In the genomic region with DNA sequence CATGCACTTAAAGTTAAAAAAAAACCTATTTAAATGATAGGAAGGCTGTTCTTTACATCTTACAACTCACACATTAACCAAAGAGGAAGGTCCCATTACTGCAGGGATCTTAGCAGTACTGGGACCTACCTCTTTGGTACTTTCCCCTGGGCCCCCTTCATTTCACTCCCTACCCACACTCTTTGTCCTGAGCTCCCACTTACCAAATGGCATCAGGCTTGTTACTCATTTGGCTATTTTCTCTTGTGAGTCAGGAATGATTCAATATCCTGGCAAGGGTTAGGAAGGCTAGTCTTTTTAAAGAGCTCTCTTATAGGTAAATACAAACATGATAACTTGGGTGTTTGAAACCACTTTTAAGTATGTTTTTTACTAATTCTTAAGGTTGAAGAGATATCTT, we compare ENCODE assay signal across 12 cellular contexts.
DNase-seq lines count a peak whose midpoint lies in the region; ATAC-seq and TF ChIP-seq lines count a peak whose summit lies in the region.
"Had no signal": no experiment of that assay in that cellular context is flagged by ENCODE, and none has a peak within 500 bp of the region (broad histone marks: within the 10 kb centered on the region; RNA-seq: fewer than 3 reads in every experiment).

No MANE protein-coding gene starts in this region.

- no peaks in the 10 kb centered on the region for H3K36me3 ChIP-seq in fibroblast of lung (ENCODE audit: control insufficient read depth, insufficient read depth, low read length)
- H3K36me3 ChIP-seq: BLaER1 treated with 17β-estradiol and CSF1 and Interleukin-3, amounts not matched to agents 10 nM and 100 nM had no signal

- H3K4me1 ChIP-seq in fibroblast of lung (ENCODE audit: control insufficient read depth, extremely low read depth, insufficient read depth, low read length): peaks cover 5% of the 10 kb centered on the region

- no peaks in the 10 kb centered on the region for H3K9me3 ChIP-seq in fibroblast of lung (ENCODE audit: control insufficient read depth, insufficient read depth, low read depth, low read length)
- H3K9me3 ChIP-seq: BLaER1 treated with 17β-estradiol and CSF1 and Interleukin-3, amounts not matched to agents 10 nM and 100 nM had no signal

- peak overlapping the region; percentile 42 for H3K4me3 Mint-ChIP-seq in activated CD4-positive, alpha-beta T cell treated with anti-CD3 and anti-CD28 coated beads, Interleukin-2, amount 10 ng/mL, durations not matched to agents 24 days and 14 days
- H3K4me3 Mint-ChIP-seq: naive B cell had no signal

- no peak for TF ChIP-seq CTCF in fibroblast of lung (conservative IDR thresholded peaks at IDR 0.05 in 1 of 2, IDR thresholded peaks at IDR 0.05 in 1 of 2; ENCODE audit: low read depth in 1 of 2, low read length in 2 of 2)

- H3K27me3 Mint-ChIP-seq in activated CD4-positive, alpha-beta T cell treated with anti-CD3 and anti-CD28 coated beads, Interleukin-2, amount 10 ng/mL, durations not matched to agents 24 days and 14 days: no peaks in the 10 kb centered on the region

- peak overlapping the region; percentile 70 for H3K27ac ChIP-seq in fibroblast of lung (ENCODE audit: insufficient read depth, low read length)
- H3K27ac ChIP-seq: BLaER1 treated with 17β-estradiol and CSF1 and Interleukin-3, amounts not matched to agents 10 nM and 100 nM had no signal

- no peaks in the 10 kb centered on the region for H3K27me3 ChIP-seq in fibroblast of lung (ENCODE audit: control insufficient read depth, insufficient read depth, low read length)
- H3K27me3 ChIP-seq: BLaER1 treated with 17β-estradiol and CSF1 and Interleukin-3, amounts not matched to agents 10 nM and 100 nM had no signal

- intact Hi-C loops in activated CD4-positive, alpha-beta T cell treated with anti-CD3 and anti-CD28 coated beads, Interleukin-2, amount 10 ng/mL, durations not matched to agents 24 days and 14 days (cut with micrococcal nuclease): loop anchor here (1.0 to 10.0 kb wide), 6 partner anchors 14 to 434 kb away; a partner anchor contains a TSS

- H4K20me1 ChIP-seq in fibroblast of lung (ENCODE audit: control insufficient read depth, extremely low read depth, insufficient read depth, low read length): no peaks in the 10 kb centered on the region
- H4K20me1 ChIP-seq: BLaER1 treated with 17β-estradiol and CSF1 and Interleukin-3, amounts not matched to agents 10 nM and 100 nM had no signal

- no peaks in the 10 kb centered on the region for H3K36me3 Mint-ChIP-seq in activated CD4-positive, alpha-beta T cell treated with anti-CD3 and anti-CD28 coated beads, Interleukin-2, amount 10 ng/mL, durations not matched to agents 24 days and 14 days (ENCODE audit: low read depth)
- H3K36me3 Mint-ChIP-seq: naive B cell had no signal

- H3K4me3 ChIP-seq in fibroblast of lung (replicated peaks in 1 of 4; ENCODE audit: control extremely low read depth in 1 of 4, insufficient read depth in 1 of 4, low read depth in 3 of 4, low read length in 4 of 4): no peak overlapping the region
- H3K4me3 ChIP-seq: BLaER1 treated with 17β-estradiol and CSF1 and Interleukin-3, amounts not matched to agents 10 nM and 100 nM had no signal

- H2AFZ ChIP-seq in fibroblast of lung (ENCODE audit: low read length): no peak overlapping the region

- ATAC-seq in HG02588 (IDR thresholded peaks at IDR 0.05; ENCODE audit: unreplicated experiment) (no peak), HG03135 (IDR thresholded peaks at IDR 0.05; ENCODE audit: unreplicated experiment) (no peak)

- H3K79me2 ChIP-seq in fibroblast of lung (ENCODE audit: control insufficient read depth, insufficient read depth, low read length): no peaks in the 10 kb centered on the region

- H3K9ac ChIP-seq in fibroblast of lung (ENCODE audit: insufficient read depth, low read length): no peak overlapping the region
- H3K9ac ChIP-seq: BLaER1 treated with 17β-estradiol and CSF1 and Interleukin-3, amounts not matched to agents 10 nM and 100 nM had no signal

- H3K27ac Mint-ChIP-seq in activated CD4-positive, alpha-beta T cell treated with anti-CD3 and anti-CD28 coated beads, Interleukin-2, amount 10 ng/mL, durations not matched to agents 24 days and 14 days: peak overlapping the region; percentile 87
- H3K27ac Mint-ChIP-seq: naive B cell had no signal

- no peaks in the 10 kb centered on the region for H3K9me3 Mint-ChIP-seq in activated CD4-positive, alpha-beta T cell treated with anti-CD3 and anti-CD28 coated beads, Interleukin-2, amount 10 ng/mL, durations not matched to agents 24 days and 14 days
- H3K9me3 Mint-ChIP-seq: naive B cell had no signal

- peaks cover 45% of the 10 kb centered on the region for H3K4me1 Mint-ChIP-seq in activated CD4-positive, alpha-beta T cell treated with anti-CD3 and anti-CD28 coated beads, Interleukin-2, amount 10 ng/mL, durations not matched to agents 24 days and 14 days
- H3K4me1 Mint-ChIP-seq: naive B cell had no signal

- no peak for DNase-seq in activated CD4-positive, alpha-beta T cell treated with anti-CD3 and anti-CD28 coated beads, Interleukin-2, amount 10 ng/mL, durations not matched to agents 24 days and 14 days
- DNase-seq in activated CD4-positive, alpha-beta T cell treated with anti-CD3 and anti-CD28 coated beads for 4 hours: no peak
- DNase-seq in RPMI7951 (ENCODE audit: low read depth): peak; percentile 83
- DNase-seq in fibroblast of lung (ENCODE audit: low read depth in 2 of 2): peak; percentile 95 to 96
- peak; percentile 11 for DNase-seq in stimulated activated CD8-positive, alpha-beta memory T cell treated with anti-CD3 and anti-CD28 coated beads, Interleukin-12 subunit alpha, Interleukin-12 subunit beta, amount 100 ng/mL, for 24 hours (ENCODE audit: extremely low read depth)
- DNase-seq in NCI-H187 treated with DMSO at 0.1 percent for 48 hours (lab: John Stamatoyannopoulos, UW): no peak
- DNase-seq: effector CD8-positive, alpha-beta T cell; naive B cell; T-helper 9 cell had no signal

- no peak overlapping the region for H3K4me2 ChIP-seq in fibroblast of lung (ENCODE audit: extremely low read depth, insufficient read depth, low read length)
- H3K4me2 ChIP-seq: BLaER1 treated with 17β-estradiol and CSF1 and Interleukin-3, amounts not matched to agents 10 nM and 100 nM had no signal

Comparison
In these comparisons a context has a peak if more than half of its experiments do, and no peak if none do; other contexts are left out.
1. DNase-seq: peak in RPMI7951 (single experiment), fibroblast of lung (2 of 2) and stimulated activated CD8-positive, alpha-beta memory T cell treated with anti-CD3 and anti-CD28 coated beads, Interleukin-12 subunit alpha, Interleukin-12 subunit beta, amount 100 ng/mL, for 24 hours (single experiment); none in activated CD4-positive, alpha-beta T cell treated with anti-CD3 and anti-CD28 coated beads, Interleukin-2, amount 10 ng/mL, durations not matched to agents 24 days and 14 days (single experiment), activated CD4-positive, alpha-beta T cell treated with anti-CD3 and anti-CD28 coated beads for 4 hours (0 of 2) and NCI-H187 treated with DMSO at 0.1 percent for 48 hours (single experiment).